In genomic region chr22:27416553-27417427, GRCh38 we compare ENCODE assay signal across 10 cellular contexts.
A peak's percentile ranks its signal among the peaks of the same experiment; 100 is the strongest.
DNase-seq lines count a peak whose midpoint lies in the region; ATAC-seq and TF ChIP-seq lines count a peak whose summit lies in the region.
"Had no signal": no experiment of that assay in that cellular context is flagged by ENCODE, and none has a peak within 500 bp of the region (broad histone marks: within the 10 kb centered on the region; RNA-seq: fewer than 3 reads in every experiment).

No MANE protein-coding gene starts in this region.

- no peaks in the 10 kb centered on the region for H3K9me3 Mint-ChIP-seq in HFFc6

- TF ChIP-seq CTCF in HFFc6 (IDR thresholded peaks at IDR 0.05) = peak; percentile 25; the same call in 1 of the 2 replicates
- TF ChIP-seq CTCF in RWPE1 (conservative IDR thresholded peaks at IDR 0.05; ENCODE audit: low read depth) = no peak

- no peak overlapping the region for H3K4me3 Mint-ChIP-seq in HFFc6

- no peak overlapping the region for H3K27ac Mint-ChIP-seq in HFFc6

- H3K27me3 Mint-ChIP-seq in HFFc6 (ENCODE audit: insufficient read depth) = peaks cover 8% of the 10 kb centered on the region

- POLR2A ChIA-PET in RWPE1 (lab: Yijun Ruan, JAX; ENCODE audit: low non-redundant PET) = no interaction called here

- ATAC-seq in GM18858 (IDR thresholded peaks at IDR 0.05; ENCODE audit: unreplicated experiment) = no peak

- DNase-seq in HFFc6 (peak; percentile 81), RWPE1 (ENCODE audit: low spot score) (peak; percentile 49), fibroblast of the conjunctiva (ENCODE audit: low read depth) (peak; percentile 75), smooth muscle cell of the brain vasculature (ENCODE audit: low read depth, low spot score) (peak; percentile 77), SIG-M5 (lab: John Stamatoyannopoulos, UW) (no peak), UCSD-AML1 (lab: John Stamatoyannopoulos, UW; ENCODE audit: unreplicated experiment) (no peak)
- DNase-seq: activated naive CD4-positive, alpha-beta T cell treated with Interleukin-2 at 50 U/mL for 16 hours; SHP77; stimulated activated CD4-positive, alpha-beta T cell treated with anti-CD3 and anti-CD28 coated beads, Interleukin-4, amount 100 ng/mL, for 4 hours had no signal

- peak overlapping the region; percentile 79 for H3K27ac ChIP-seq in RWPE1

- CTCF ChIA-PET in RWPE1 (lab: Yijun Ruan, JAX) = interaction anchor here (0.6 kb wide), 1 partner anchor 307 kb away, joined by 3 read pairs; no protein-coding TSS in a partner anchor

- peaks cover 27% of the 10 kb centered on the region for H3K4me1 Mint-ChIP-seq in HFFc6 (ENCODE audit: low read depth)

- H3K36me3 Mint-ChIP-seq in HFFc6 (ENCODE audit: low read depth) = no peaks in the 10 kb centered on the region

Comparison
In these comparisons a context has a peak if more than half of its experiments do, and no peak if none do; other contexts are left out.
1. DNase-seq: peak in HFFc6 (single experiment), RWPE1 (single experiment), fibroblast of the conjunctiva (single experiment) and smooth muscle cell of the brain vasculature (single experiment); none in SIG-M5 (single experiment) and UCSD-AML1 (single experiment).